16 cellular contexts compared by ENCODE assay signal in genomic region chr15:77746254-77747174, GRCh38.
"Had no signal": no experiment of that assay in that cellular context is flagged by ENCODE, and none has a peak within 500 bp of the region (broad histone marks: within the 10 kb centered on the region; RNA-seq: fewer than 3 reads in every experiment).

No MANE protein-coding gene starts in this region.

- DNase-seq: Karpas-422, KG1, MM.1S, NCI-H1092 treated with DMSO at 0.1 percent for 48 hours, NCI-H1436, NCI-H187, NCI-H2029, NCI-H2081 treated with DMSO at 0.1 percent for 48 hours, NCI-H2171, NCI-H226, NCI-H446, NCI-H510A, NCI-H524 treated with DMSO at 0.1 percent for 48 hours, RPMI8226, SHP77 had no signal

- FAIRE-seq: RCC 7860 had no signal
